Comparison of ENCODE assay signal across 1 cellular context in the genomic region with DNA sequence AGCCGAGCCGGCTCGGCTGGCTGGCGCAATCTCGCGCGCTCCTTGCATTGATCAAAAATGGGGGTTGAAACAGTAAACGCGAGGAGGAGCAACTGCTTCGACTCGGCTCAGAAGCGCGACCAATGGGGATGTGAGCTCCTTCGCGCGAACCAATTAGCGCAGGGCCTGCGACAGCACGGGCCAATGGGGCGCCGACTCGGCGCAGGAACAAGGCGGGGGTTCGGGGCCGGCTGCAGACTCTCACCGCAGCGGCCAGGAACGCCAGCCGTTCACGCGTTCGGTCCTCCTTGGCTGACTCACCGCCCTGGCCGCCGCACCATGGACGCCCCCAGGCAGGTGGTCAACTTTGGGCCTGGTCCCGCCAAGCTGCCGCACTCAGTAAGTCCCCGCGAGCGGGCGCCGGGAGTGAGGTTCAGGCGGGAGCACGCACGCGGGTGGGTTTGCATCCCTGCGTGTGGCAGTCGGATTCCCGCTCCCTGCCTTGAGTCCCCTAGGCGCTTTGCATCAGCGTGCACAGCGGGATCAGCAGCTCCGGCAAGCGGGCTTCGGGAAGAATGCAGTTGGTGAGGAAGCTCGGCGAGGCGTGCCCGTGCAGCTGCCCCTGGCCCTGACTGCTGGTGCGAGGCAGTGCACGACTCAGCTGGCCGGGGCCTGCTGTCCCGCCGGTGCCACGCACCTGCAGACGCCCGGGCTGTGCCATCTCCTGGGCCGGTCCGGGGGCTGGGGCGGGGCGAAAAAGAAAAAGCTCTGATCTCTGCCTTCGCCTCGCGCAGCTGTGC.
TF ChIP-seq lines count a peak whose summit lies in the region.

A gene (plus strand): TSS at position 233 of the 779 bp plus-strand sequence. CDS start 86 bp downstream, at position 319.

TF ChIP-seq in neural cell, 6 proteins besides CTCF, POLR2A, EP300 and RAD21 (continued from another document):
- TF ChIP-seq, protein P1, sequence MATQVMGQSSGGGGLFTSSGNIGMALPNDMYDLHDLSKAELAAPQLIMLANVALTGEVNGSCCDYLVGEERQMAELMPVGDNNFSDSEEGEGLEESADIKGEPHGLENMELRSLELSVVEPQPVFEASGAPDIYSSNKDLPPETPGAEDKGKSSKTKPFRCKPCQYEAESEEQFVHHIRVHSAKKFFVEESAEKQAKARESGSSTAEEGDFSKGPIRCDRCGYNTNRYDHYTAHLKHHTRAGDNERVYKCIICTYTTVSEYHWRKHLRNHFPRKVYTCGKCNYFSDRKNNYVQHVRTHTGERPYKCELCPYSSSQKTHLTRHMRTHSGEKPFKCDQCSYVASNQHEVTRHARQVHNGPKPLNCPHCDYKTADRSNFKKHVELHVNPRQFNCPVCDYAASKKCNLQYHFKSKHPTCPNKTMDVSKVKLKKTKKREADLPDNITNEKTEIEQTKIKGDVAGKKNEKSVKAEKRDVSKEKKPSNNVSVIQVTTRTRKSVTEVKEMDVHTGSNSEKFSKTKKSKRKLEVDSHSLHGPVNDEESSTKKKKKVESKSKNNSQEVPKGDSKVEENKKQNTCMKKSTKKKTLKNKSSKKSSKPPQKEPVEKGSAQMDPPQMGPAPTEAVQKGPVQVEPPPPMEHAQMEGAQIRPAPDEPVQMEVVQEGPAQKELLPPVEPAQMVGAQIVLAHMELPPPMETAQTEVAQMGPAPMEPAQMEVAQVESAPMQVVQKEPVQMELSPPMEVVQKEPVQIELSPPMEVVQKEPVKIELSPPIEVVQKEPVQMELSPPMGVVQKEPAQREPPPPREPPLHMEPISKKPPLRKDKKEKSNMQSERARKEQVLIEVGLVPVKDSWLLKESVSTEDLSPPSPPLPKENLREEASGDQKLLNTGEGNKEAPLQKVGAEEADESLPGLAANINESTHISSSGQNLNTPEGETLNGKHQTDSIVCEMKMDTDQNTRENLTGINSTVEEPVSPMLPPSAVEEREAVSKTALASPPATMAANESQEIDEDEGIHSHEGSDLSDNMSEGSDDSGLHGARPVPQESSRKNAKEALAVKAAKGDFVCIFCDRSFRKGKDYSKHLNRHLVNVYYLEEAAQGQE (IDR thresholded peaks at IDR 0.05; ENCODE audit: borderline replicate concordance): peak; percentile 82
